8 cellular contexts compared by ENCODE assay signal in the genomic region with DNA sequence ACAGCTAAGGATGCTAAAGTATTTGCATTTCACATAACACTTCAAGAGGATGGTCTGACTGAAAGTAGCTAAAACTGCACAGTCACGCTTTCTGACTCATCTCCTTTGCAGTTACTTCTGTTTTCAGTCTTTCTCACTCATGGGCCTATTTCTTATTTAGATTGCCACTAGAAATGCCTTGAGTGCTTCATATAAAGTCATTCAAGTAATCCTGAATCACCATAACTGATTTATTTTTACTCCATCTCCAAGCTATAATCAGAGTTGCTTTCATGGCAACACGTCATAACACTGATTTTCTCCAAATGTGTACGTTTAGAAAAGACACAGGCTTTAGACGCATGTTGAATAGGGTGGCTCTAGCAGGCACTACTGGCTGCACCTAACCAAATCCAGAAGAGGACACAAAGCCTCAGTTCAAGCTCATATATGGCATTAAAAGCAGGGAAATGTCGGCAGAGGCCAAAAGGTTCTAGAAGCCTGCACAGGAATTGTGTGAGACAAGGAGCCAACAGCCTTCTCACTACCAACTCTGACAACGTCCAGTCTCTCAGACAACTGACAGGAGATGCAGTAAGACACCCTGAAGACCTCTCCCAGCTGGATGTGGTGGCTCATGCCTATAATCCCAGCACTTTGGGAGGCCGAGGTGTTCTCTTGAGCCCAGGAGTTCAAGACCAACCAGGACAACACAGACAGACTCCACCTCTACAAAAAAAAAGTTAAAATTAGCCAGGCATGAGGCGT.
DNase-seq lines count a peak whose midpoint lies in the region; ATAC-seq and TF ChIP-seq lines count a peak whose summit lies in the region.

No MANE protein-coding gene starts in this region.

- TF ChIP-seq EP300 in suprapubic skin (IDR thresholded peaks at IDR 0.05) = no peak

- DNase-seq in NK-92 treated with Interleukin-12 subunit alpha and Interleukin-12 subunit beta, amount 100 ng/mL, for 24 hours (lab: John Stamatoyannopoulos, UW) = peak; percentile 2
- DNase-seq in NK-92 (lab: John Stamatoyannopoulos, UW; ENCODE audit: unreplicated experiment) (no peak), KBM-7 (peak; percentile 62), brain pericyte (ENCODE audit: low read depth, low spot score) (peak; percentile 47), suprapubic skin (ENCODE audit: low spot score in 2 of 2) (no peak), DMS153 (lab: John Stamatoyannopoulos, UW) (no peak)

- 79% methylated on average over 8 of the region's 8 CpGs for WGBS in suprapubic skin

- H3K27me3 ChIP-seq in rectal smooth muscle tissue (ENCODE audit: control insufficient read depth, insufficient read depth, low read length) (no peaks in the 10 kb centered on the region), suprapubic skin (no peaks in the 10 kb centered on the region)

- in situ Hi-C loops in KBM-7 (cut with MboI; ENCODE audit: low pct_unique_long_range_greater_than_20kb, low sequenced_read_pairs) = no loop called here

- H3K4me1 ChIP-seq in rectal smooth muscle tissue (ENCODE audit: control insufficient read depth, insufficient read depth, low read length) (no peaks in the 10 kb centered on the region), suprapubic skin (no peaks in the 10 kb centered on the region)

- no peak for TF ChIP-seq POLR2A in suprapubic skin (IDR thresholded peaks at IDR 0.05)

- no peak overlapping the region for H3K9ac ChIP-seq in rectal smooth muscle tissue (ENCODE audit: low read length)

- H3K4me3 ChIP-seq in rectal smooth muscle tissue (ENCODE audit: low read length) (no peak overlapping the region), suprapubic skin (no peak overlapping the region)

- H3K9me3 ChIP-seq in suprapubic skin = no peaks in the 10 kb centered on the region

- TF ChIP-seq CTCF in suprapubic skin (IDR thresholded peaks at IDR 0.05) = no peak

- H3K27ac ChIP-seq in rectal smooth muscle tissue (ENCODE audit: low read depth, low read length) = peak overlapping the region; percentile 79
- H3K27ac ChIP-seq in suprapubic skin = no peak overlapping the region

- peak; percentile 94 for ATAC-seq in GM21786 (IDR thresholded peaks at IDR 0.05; ENCODE audit: unreplicated experiment)

- H3K36me3 ChIP-seq in rectal smooth muscle tissue (ENCODE audit: control insufficient read depth, insufficient read depth, low read length) (no peaks in the 10 kb centered on the region), suprapubic skin (no peaks in the 10 kb centered on the region)

Comparison
In these comparisons a context has a peak if more than half of its experiments do, and no peak if none do; other contexts are left out.
1. DNase-seq: peak in NK-92 treated with Interleukin-12 subunit alpha and Interleukin-12 subunit beta, amount 100 ng/mL, for 24 hours (single experiment), KBM-7 (single experiment) and brain pericyte (single experiment); none in NK-92 (single experiment), suprapubic skin (0 of 2) and DMS153 (single experiment).